ENCODE assay signal across 14 cellular contexts in the genomic region with DNA sequence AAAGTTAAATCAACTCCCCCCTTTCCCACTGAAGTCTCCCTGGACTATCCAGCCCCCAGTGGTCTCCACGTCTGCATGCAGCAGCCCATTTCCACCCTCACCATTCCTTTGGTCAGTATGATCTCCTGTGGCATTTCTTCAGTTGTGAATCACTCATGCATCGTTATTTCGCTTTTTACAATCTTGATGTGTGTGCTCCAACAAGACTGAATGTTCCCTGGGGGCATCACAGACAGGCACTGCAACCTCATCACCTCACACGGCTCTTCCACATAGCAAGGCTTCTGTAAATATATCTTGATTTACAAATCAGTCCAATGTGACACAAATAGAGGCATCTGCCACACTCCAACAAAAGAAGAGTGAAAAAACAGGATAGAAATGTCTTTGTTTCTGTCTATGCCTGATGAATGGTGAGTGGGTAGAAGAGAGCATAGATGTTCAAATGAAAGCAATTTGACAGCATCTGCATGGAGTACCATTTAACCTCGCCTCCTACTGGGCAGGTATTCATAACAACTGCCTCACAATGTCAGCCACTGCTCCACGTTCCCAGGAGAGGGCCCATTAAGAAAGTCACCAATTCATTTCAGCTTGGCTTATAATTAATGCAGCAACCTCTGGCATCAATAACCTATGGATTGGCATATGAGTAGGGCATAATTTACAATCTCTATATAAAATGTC. TPM values are rescaled to one million over a fixed set of nuclear protein-coding genes. Genes with fewer than 3 reads are reported as not detected.
DNase-seq lines count a peak whose midpoint lies in the region; ATAC-seq and TF ChIP-seq lines count a peak whose summit lies in the region.
"Had no signal": no experiment of that assay in that cellular context is flagged by ENCODE, and none has a peak within 500 bp of the region (broad histone marks: within the 10 kb centered on the region; RNA-seq: fewer than 3 reads in every experiment).

No MANE protein-coding gene starts in this region.

- H3K4me3 ChIP-seq in dorsolateral prefrontal cortex, result no peak overlapping the region
- H3K4me3 ChIP-seq: pancreas had no signal

- no peaks in the 10 kb centered on the region for H3K27me3 ChIP-seq in dorsolateral prefrontal cortex
- H3K27me3 ChIP-seq: pancreas had no signal

- intact Hi-C loops in dorsolateral prefrontal cortex (cut with DNase I), result loop anchor here (5.0 to 10.0 kb wide), 4 partner anchors 48 to 327 kb away; a partner anchor contains a TSS

- H3K27ac ChIP-seq in dorsolateral prefrontal cortex, result peak overlapping the region in 53 of 59 donors; percentile 12 to 93 (median 84)
- H3K27ac ChIP-seq: HL-60 had no signal

- no peak for TF ChIP-seq CTCF in dorsolateral prefrontal cortex (IDR thresholded peaks at IDR 0.05 in 54 of 56, conservative IDR thresholded peaks at IDR 0.05 in 2 of 56; ENCODE audit: low read depth in 1 of 56, partially characterized antibody in 56 of 56)

- ATAC-seq in HG02623 (IDR thresholded peaks at IDR 0.05; ENCODE audit: unreplicated experiment), result no peak
- ATAC-seq: pancreas; stimulated activated naive CD8-positive, alpha-beta T cell treated with anti-CD3 and anti-CD28 coated beads, Interleukin-15, Interleukin-2, amounts not matched to agents 100 U/mL and 50 U/mL, for 24 hours had no signal

- peak; percentile 20 to 84 (median 77) for DNase-seq in NCI-H1417 (lab: John Stamatoyannopoulos, UW)
- DNase-seq in NCI-H1417 treated with DMSO at 0.1 percent for 48 hours (lab: John Stamatoyannopoulos, UW), result no peak
- DNase-seq in NCI-H2107 treated with DMSO at 0.1 percent for 48 hours (lab: John Stamatoyannopoulos, UW; ENCODE audit: unreplicated experiment), result peak; percentile 80
- DNase-seq in dorsolateral prefrontal cortex, result no peak
- peak; percentile 39 for DNase-seq in retina
- no peak for DNase-seq in RKO (ENCODE audit: low spot score)
- no peak for DNase-seq in NCI-H1092 (lab: John Stamatoyannopoulos, UW)
- DNase-seq: cerebellar nuclear complex; DMS153; foreskin melanocyte; pancreas; stimulated activated naive CD8-positive, alpha-beta T cell treated with anti-CD3 and anti-CD28 coated beads, Interleukin-15, Interleukin-2, amounts not matched to agents 100 U/mL and 50 U/mL, for 24 hours had no signal

RNA-seq across cellular contexts. Expression of a gene that starts 5.2 kb away (rescaled TPM):
- 10 to 100 TPM; 12.8 to 65.6 (median 29.0) TPM for total RNA-seq in dorsolateral prefrontal cortex

Comparison
In these comparisons a context has a peak if more than half of its experiments do, and no peak if none do; other contexts are left out.
1. DNase-seq: peak in NCI-H1417 (3 of 3), NCI-H2107 treated with DMSO at 0.1 percent for 48 hours (single experiment) and retina (single experiment); none in NCI-H1417 treated with DMSO at 0.1 percent for 48 hours (single experiment), dorsolateral prefrontal cortex (0 of 10), RKO (single experiment) and NCI-H1092 (single experiment).